21 cellular contexts compared by ENCODE assay signal in genomic region chr10:102195301-102195870, GRCh38. TPM values are rescaled to one million over a fixed set of nuclear protein-coding genes. Genes with fewer than 3 reads are reported as not detected.
"Had no signal": no experiment of that assay in that cellular context is flagged by ENCODE, and none has a peak within 500 bp of the region (broad histone marks: within the 10 kb centered on the region; RNA-seq: fewer than 3 reads in every experiment).

No MANE protein-coding gene starts in this region.

- ATAC-seq: mucosa of descending colon; natural killer cell; stimulated activated naive CD8-positive, alpha-beta T cell treated with anti-CD3 and anti-CD28 coated beads, Interleukin-15, Interleukin-2, amounts not matched to agents 100 U/mL and 50 U/mL, for 24 hours had no signal

- H3K27me3 ChIP-seq: dorsolateral prefrontal cortex, transverse colon, vagina had no signal

- H3K9me3 Mint-ChIP-seq: natural killer cell had no signal

- H3K36me3 Mint-ChIP-seq: brain, natural killer cell had no signal

- H3K4me3 Mint-ChIP-seq: activated CD4-positive, alpha-beta T cell treated with anti-CD3 and anti-CD28 coated beads, Interleukin-2, amount 10 ng/mL, durations not matched to agents 24 days and 14 days; activated naive CD8-positive, alpha-beta T cell treated with anti-CD3 and anti-CD28 coated beads for 36 hours; brain; endodermal cell; memory B cell; natural killer cell; T-helper 2 cell treated with Interferon-gamma antibody and Interleukin-4, amounts not matched to agents 5 μg/mL and 100 μg/mL, for 36 hours had no signal

- H3K36me3 ChIP-seq: left ventricle myocardium inferior, transverse colon, vagina had no signal

- H3K4me3 ChIP-seq: dorsolateral prefrontal cortex, left ventricle myocardium inferior, mucosa of descending colon, transverse colon, vagina had no signal

- H3K4me1 Mint-ChIP-seq: endodermal cell, memory B cell, natural killer cell had no signal

- DNase-seq: activated CD4-positive, alpha-beta T cell treated with anti-CD3 and anti-CD28 coated beads, Interleukin-2, amount 10 ng/mL, durations not matched to agents 24 days and 14 days; activated CD4-positive, CD25-positive, alpha-beta regulatory T cell; activated naive CD8-positive, alpha-beta T cell treated with anti-CD3 and anti-CD28 coated beads for 36 hours; dorsolateral prefrontal cortex; endodermal cell; hippocampal formation; left ventricle myocardium inferior; mucosa of descending colon; natural killer cell; posterior cingulate gyrus; small intestine; stimulated activated CD4-positive, alpha-beta T cell treated with anti-CD3 and anti-CD28 coated beads, Interleukin-4, amount 100 ng/mL, for 24 hours; stimulated activated CD8-positive, alpha-beta memory T cell treated with anti-CD3 and anti-CD28 coated beads, Interleukin-4, amount 100 ng/mL, for 48 hours; stimulated activated naive CD8-positive, alpha-beta T cell treated with anti-CD3 and anti-CD28 coated beads, Interleukin-15, Interleukin-2, amounts not matched to agents 100 U/mL and 50 U/mL, for 24 hours; transverse colon had no signal

- H3K27ac Mint-ChIP-seq: activated naive CD8-positive, alpha-beta T cell treated with anti-CD3 and anti-CD28 coated beads for 36 hours; brain; endodermal cell; memory B cell; natural killer cell; T-helper 2 cell treated with Interferon-gamma antibody and Interleukin-4, amounts not matched to agents 5 μg/mL and 100 μg/mL, for 36 hours had no signal

- H3K27me3 Mint-ChIP-seq: activated CD4-positive, alpha-beta T cell treated with anti-CD3 and anti-CD28 coated beads, Interleukin-2, amount 10 ng/mL, durations not matched to agents 24 days and 14 days; activated naive CD8-positive, alpha-beta T cell treated with anti-CD3 and anti-CD28 coated beads for 36 hours had no signal

- H3K27ac ChIP-seq: dorsolateral prefrontal cortex, left ventricle myocardium inferior, transverse colon, vagina had no signal

- H3K4me1 ChIP-seq: left ventricle myocardium inferior, transverse colon, vagina had no signal

- H3K9me3 ChIP-seq: left ventricle myocardium inferior, vagina had no signal

RNA-seq across cellular contexts. Expression of gene ELOVL3, which starts 30.7 kb away (rescaled TPM):
- total RNA-seq: activated CD4-positive, alpha-beta T cell treated with anti-CD3 and anti-CD28 coated beads, Interleukin-2, amount 10 ng/mL, durations not matched to agents 24 days and 14 days; activated naive CD8-positive, alpha-beta T cell treated with anti-CD3 and anti-CD28 coated beads for 36 hours; endodermal cell; glomerular endothelial cell; left ventricle myocardium inferior; natural killer cell; transverse colon; vagina had no signal

RNA-seq across cellular contexts. Expression of gene PITX3, which starts 45.9 kb away (rescaled TPM):
- total RNA-seq: endodermal cell, glomerular endothelial cell, mucosa of descending colon, natural killer cell, transverse colon, vagina had no signal
- polyA plus RNA-seq: esophagus, small intestine had no signal
